Comparison of ENCODE assay signal across 26 cellular contexts in the genomic region with DNA sequence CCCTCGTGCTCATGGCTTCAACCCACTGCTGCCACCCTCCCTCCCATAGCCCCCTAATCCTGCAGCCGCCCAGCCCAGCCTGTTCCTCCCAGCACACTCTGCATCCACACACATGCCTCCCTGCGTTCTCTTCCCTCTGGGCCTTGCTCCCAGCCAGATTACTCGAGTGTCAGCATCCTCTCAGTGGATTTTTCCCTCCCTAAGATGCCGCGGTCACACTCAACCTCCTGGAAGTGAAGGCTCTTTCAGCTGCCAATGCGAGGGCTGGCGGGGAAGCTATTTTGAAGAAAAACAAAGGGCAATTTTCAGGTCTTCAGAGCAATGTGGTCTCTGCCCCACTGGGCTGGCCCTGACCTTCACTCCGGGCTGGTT. TPM values are rescaled to one million over a fixed set of nuclear protein-coding genes. Genes with fewer than 3 reads are reported as not detected.
"Had no signal": no experiment of that assay in that cellular context is flagged by ENCODE, and none has a peak within 500 bp of the region (broad histone marks: within the 10 kb centered on the region; RNA-seq: fewer than 3 reads in every experiment).

No MANE protein-coding gene starts in this region.

- H3K4me1 ChIP-seq: esophagus squamous epithelium, gastroesophageal sphincter, psoas muscle, right lobe of liver, suprapubic skin, thyroid gland had no signal

- H3K9me3 ChIP-seq: esophagus squamous epithelium, gastroesophageal sphincter, neutrophil, psoas muscle, right lobe of liver, spleen, suprapubic skin, thyroid gland had no signal

- DNase-seq: effector memory CD8-positive, alpha-beta T cell; esophagus squamous epithelium; glutamatergic neuron; left colon; left ventricle myocardium superior; mesenchymal stem cell; midbrain; psoas muscle; retina; right lobe of liver; spleen; stimulated activated CD4-positive, alpha-beta T cell treated with anti-CD3 and anti-CD28 coated beads, Interleukin-15, amount 100 ng/mL, for 24 hours; stimulated activated CD4-positive, alpha-beta T cell treated with anti-CD3 and anti-CD28 coated beads, Interleukin-1b, Interleukin-23, amount 100 ng/mL, for 48 hours; stimulated activated CD4-positive, alpha-beta T cell treated with anti-CD3 and anti-CD28 coated beads, Interleukin-4, amount 100 ng/mL, for 24 hours; stimulated activated naive B cell treated with anti-CD40 and anti-IgM and Interleukin-4, amounts not matched to agents 10 μg/mL and 1 μg/mL and 100 μg/mL, for 72 hours; thyroid gland had no signal

- ATAC-seq: effector memory CD8-positive, alpha-beta T cell; gastroesophageal sphincter; left colon; left ventricle myocardium superior; psoas muscle; stimulated activated naive B cell treated with anti-CD40 and anti-IgM and Interleukin-4, amounts not matched to agents 10 μg/mL and 1 μg/mL and 100 μg/mL, for 72 hours had no signal

- H3K9me3 Mint-ChIP-seq: dendritic cell treated with granulocyte-macrophage colony-stimulating factor and Interleukin-4, amounts not matched to agents 40 ng/mL and 50 ng/mL, for 4 days; effector memory CD8-positive, alpha-beta T cell; natural killer cell treated with Interleukin-12 subunit alpha and Interleukin-12 subunit beta and Interleukin-15 and Interleukin-18, amount 100 ng/mL, for 72 hours; stimulated activated naive B cell treated with anti-CD40 and anti-IgM and Interleukin-4, amounts not matched to agents 10 μg/mL and 1 μg/mL and 100 μg/mL, for 72 hours; type B pancreatic cell had no signal

- H3K36me3 Mint-ChIP-seq: natural killer cell treated with Interleukin-12 subunit alpha and Interleukin-12 subunit beta and Interleukin-15 and Interleukin-18, amount 100 ng/mL, for 72 hours; stimulated activated naive B cell treated with anti-CD40 and anti-IgM and Interleukin-4, amounts not matched to agents 10 μg/mL and 1 μg/mL and 100 μg/mL, for 72 hours; type B pancreatic cell had no signal

- H3K27ac Mint-ChIP-seq: dendritic cell treated with granulocyte-macrophage colony-stimulating factor and Interleukin-4, amounts not matched to agents 40 ng/mL and 50 ng/mL, for 4 days; effector memory CD8-positive, alpha-beta T cell; natural killer cell treated with Interleukin-12 subunit alpha and Interleukin-12 subunit beta and Interleukin-15 and Interleukin-18, amount 100 ng/mL, for 72 hours; stimulated activated naive B cell treated with anti-CD40 and anti-IgM and Interleukin-4, amounts not matched to agents 10 μg/mL and 1 μg/mL and 100 μg/mL, for 72 hours; type B pancreatic cell had no signal

- H3K36me3 ChIP-seq: esophagus squamous epithelium, gastroesophageal sphincter, neutrophil, right lobe of liver, spleen, suprapubic skin, thyroid gland had no signal

- H3K27me3 ChIP-seq: right lobe of liver, thyroid gland had no signal

- H3K4me3 ChIP-seq: esophagus squamous epithelium, gastroesophageal sphincter, lung, psoas muscle, right lobe of liver, spleen, suprapubic skin, thyroid gland had no signal

- H3K27ac ChIP-seq: esophagus squamous epithelium, gastroesophageal sphincter, neutrophil, psoas muscle, right lobe of liver, spleen, suprapubic skin, thyroid gland had no signal

- H3K4me3 Mint-ChIP-seq: dendritic cell treated with granulocyte-macrophage colony-stimulating factor and Interleukin-4, amounts not matched to agents 40 ng/mL and 50 ng/mL, for 4 days; effector memory CD8-positive, alpha-beta T cell; natural killer cell treated with Interleukin-12 subunit alpha and Interleukin-12 subunit beta and Interleukin-15 and Interleukin-18, amount 100 ng/mL, for 72 hours; stimulated activated naive B cell treated with anti-CD40 and anti-IgM and Interleukin-4, amounts not matched to agents 10 μg/mL and 1 μg/mL and 100 μg/mL, for 72 hours; type B pancreatic cell had no signal

RNA-seq across cellular contexts. Expression of a gene that starts 23.2 kb away (rescaled TPM):
- total RNA-seq: epithelial cell of proximal tubule; esophagus squamous epithelium; gastroesophageal sphincter; kidney epithelial cell; left colon; left ventricle myocardium superior; lung; natural killer cell treated with Interleukin-12 subunit alpha and Interleukin-12 subunit beta and Interleukin-15 and Interleukin-18, amount 100 ng/mL, for 72 hours; osteoblast; psoas muscle; right lobe of liver; suprapubic skin; thyroid gland had no signal
- polyA plus RNA-seq: lung, psoas muscle had no signal
